ENCODE assay signal across 8 cellular contexts in genomic region chr7:14691597-14692203, GRCh38.
DNase-seq lines count a peak whose midpoint lies in the region; ATAC-seq and TF ChIP-seq lines count a peak whose summit lies in the region.

No MANE protein-coding gene starts in this region.

- H3K4me3 ChIP-seq in thoracic aorta = no peak overlapping the region

- TF ChIP-seq POLR2A in erythroblast (IDR thresholded peaks at IDR 0.05; ENCODE audit: low read length) = no peak

- TF ChIP-seq CTCF in nephron (IDR thresholded peaks at IDR 0.05; ENCODE audit: unreplicated experiment in 3 of 3) (peak; percentile 86 to 96 (median 88)), thoracic aorta (IDR thresholded peaks at IDR 0.05) (peak; percentile 72)

- no peak overlapping the region for H3K27ac ChIP-seq in thoracic aorta

- no peaks in the 10 kb centered on the region for H3K9me3 Mint-ChIP-seq in nephron

- ATAC-seq in GM21619 (IDR thresholded peaks at IDR 0.05; ENCODE audit: unreplicated experiment) = peak; percentile 42
- ATAC-seq in thoracic aorta (ENCODE audit: insufficient number of reproducible peaks, low FRiP score, low read depth) = no peak
- ATAC-seq in HG03095 (IDR thresholded peaks at IDR 0.05; ENCODE audit: unreplicated experiment) = no peak

- no peaks in the 10 kb centered on the region for H3K27me3 ChIP-seq in thoracic aorta (replicated peaks; ENCODE audit: insufficient read depth)

- no peak overlapping the region for H3K27ac Mint-ChIP-seq in nephron

- no peak overlapping the region for H3K4me3 Mint-ChIP-seq in nephron

- DNase-seq in DMS114 treated with DMSO at 0.1 percent for 48 hours (lab: John Stamatoyannopoulos, UW; ENCODE audit: unreplicated experiment) (peak; percentile 30), NCI-H2081 treated with DMSO at 0.1 percent for 48 hours (lab: John Stamatoyannopoulos, UW) (peak; percentile 26), erythroblast (lab: John Stamatoyannopoulos, UW) (peak; percentile 15 to 61), thoracic aorta (ENCODE audit: low spot score) (no peak)
- DNase-seq in activated CD8-positive, alpha-beta memory T cell treated with anti-CD3 and anti-CD28 coated beads for 24 hours = peak; percentile 75

- H3K9me3 ChIP-seq in thoracic aorta = no peaks in the 10 kb centered on the region

- peaks cover 10% of the 10 kb centered on the region for H3K4me1 Mint-ChIP-seq in nephron

- H3K36me3 Mint-ChIP-seq in nephron (ENCODE audit: low read depth) = no peaks in the 10 kb centered on the region

- no peaks in the 10 kb centered on the region for H3K4me1 ChIP-seq in thoracic aorta (ENCODE audit: control insufficient read depth in 1 of 2, low read depth in 2 of 2)

- peaks cover 3% of the 10 kb centered on the region for H3K27me3 Mint-ChIP-seq in nephron (ENCODE audit: low read depth)

- H3K36me3 ChIP-seq in thoracic aorta = no peaks in the 10 kb centered on the region
